9 cellular contexts compared by ENCODE assay signal in genomic region chr17:32927201-32927723, GRCh38. TPM values are rescaled to one million over a fixed set of nuclear protein-coding genes. Genes with fewer than 3 reads are reported as not detected.
DNase-seq lines count a peak whose midpoint lies in the region; ATAC-seq and TF ChIP-seq lines count a peak whose summit lies in the region.
"Had no signal": no experiment of that assay in that cellular context is flagged by ENCODE, and none has a peak within 500 bp of the region (broad histone marks: within the 10 kb centered on the region; RNA-seq: fewer than 3 reads in every experiment).

No MANE protein-coding gene starts in this region.

- H4K20me1 ChIP-seq in GM23338 (replicated peaks; ENCODE audit: insufficient read depth) = peaks cover 3% of the 10 kb centered on the region; the same call in 1 of the 2 replicates

- H3K27me3 Mint-ChIP-seq in GM23338 (ENCODE audit: insufficient read depth, low read depth, poor library complexity) (peaks cover 2% of the 10 kb centered on the region), WTC11 (ENCODE audit: low read depth) (peaks cover 5% of the 10 kb centered on the region; the same call in 1 of the 2 replicates)

- no peak; the same call in 2 of the 3 replicates for ATAC-seq in GM23338
- ATAC-seq in WTC11 = peak; percentile 11
- no peak for ATAC-seq in GM21423 (IDR thresholded peaks at IDR 0.05; ENCODE audit: unreplicated experiment)
- no peak for ATAC-seq in GM19324 (IDR thresholded peaks at IDR 0.05; ENCODE audit: low FRiP score, unreplicated experiment)
- no peak for ATAC-seq in GM19395 (IDR thresholded peaks at IDR 0.05; ENCODE audit: unreplicated experiment)

- no peak for DNase-seq in GM23338 (ENCODE audit: low spot score)
- no peak for DNase-seq in WTC11 (ENCODE audit: low spot score)
- DNase-seq in iPS DF 6.9 (ENCODE audit: low read depth, low spot score) = no peak
- no peak for DNase-seq in skeletal muscle cell (ENCODE audit: low read depth)
- no peak for DNase-seq in NOMO-1 treated with DMSO at 0.1 percent for 48 hours (lab: John Stamatoyannopoulos, UW; ENCODE audit: unreplicated experiment)
- DNase-seq: activated CD4-positive, alpha-beta T cell treated with anti-CD3 and anti-CD28 coated beads, Interleukin-2, amount 50 U/mL, for 1 hour had no signal

- H3K9me3 ChIP-seq in iPS DF 6.9 (ENCODE audit: control insufficient read depth, insufficient read depth, low read length) = no peaks in the 10 kb centered on the region

- WGBS in iPS DF 6.9 (ENCODE audit: insufficient coverage, insufficient read length) = no CpG with 5 or more reads among the region's 11 CpGs

- peak overlapping the region; percentile 93 for H2AFZ ChIP-seq in GM23338

- H3K9me3 Mint-ChIP-seq in GM23338 (peaks cover 3% of the 10 kb centered on the region; the same call in 2 of the 3 replicates), WTC11 (peaks cover 14% of the 10 kb centered on the region)

- peak overlapping the region; percentile 82 for H3K4me2 ChIP-seq in GM23338

- peaks cover 6% of the 10 kb centered on the region for H3F3A ChIP-seq in GM23338 (replicated peaks; ENCODE audit: low read depth)

- H3K27ac Mint-ChIP-seq in GM23338 (no peak overlapping the region), WTC11 (peak overlapping the region; percentile 64; the same call in 1 of the 2 replicates)

- CTCF ChIA-PET in WTC11 (lab: Charles Lee) = interaction anchor here (1.0 to 3.0 kb wide), 5 partner anchors 10 to 144 kb away, joined by 4 to 26 read pairs (median 11); partner anchors contain the start of gene MYO1D

- no peak overlapping the region for H3K27ac ChIP-seq in GM23338 (ENCODE audit: low read depth)
- H3K27ac ChIP-seq in iPS DF 6.9 (ENCODE audit: low read length) = no peak overlapping the region

- H3K27me3 ChIP-seq in GM23338 (ENCODE audit: insufficient read depth) (peaks cover 11% of the 10 kb centered on the region), iPS DF 6.9 (ENCODE audit: control insufficient read depth, insufficient read depth, low read length) (no peaks in the 10 kb centered on the region)

- peaks cover 15% of the 10 kb centered on the region for H3K79me2 ChIP-seq in GM23338 (replicated peaks; ENCODE audit: insufficient read depth)

- POLR2A ChIA-PET in WTC11 (lab: Charles Lee) = interaction anchor here (2.3 kb wide), 1 partner anchor 50 kb away, joined by 7 read pairs; the partner anchor contains the start of gene MYO1D

- H3K4me3 Mint-ChIP-seq in GM23338 (peak overlapping the region; percentile 81), WTC11 (peak overlapping the region; percentile 77)

- H3K4me1 Mint-ChIP-seq in GM23338 (peaks cover 8% of the 10 kb centered on the region; the same call in 1 of the 3 replicates), WTC11 (peaks cover 12% of the 10 kb centered on the region)

- H3K36me3 Mint-ChIP-seq in GM23338 (ENCODE audit: low read depth) (peaks cover 11% of the 10 kb centered on the region; the same call in 2 of the 3 replicates), WTC11 (peaks cover 9% of the 10 kb centered on the region)

- peak overlapping the region; percentile 71 for H3K4me3 ChIP-seq in GM23338
- peak overlapping the region; percentile 86; the same call in 1 of the 2 replicates for H3K4me3 ChIP-seq in iPS DF 6.9 (ENCODE audit: low read length)
- H3K4me3 ChIP-seq in skeletal muscle cell (ENCODE audit: low read depth, low read length) = peak overlapping the region; percentile 69

- no peak for TF ChIP-seq CTCF in GM23338 (conservative IDR thresholded peaks at IDR 0.05; ENCODE audit: low read depth in 2 of 2)
- TF ChIP-seq CTCF in WTC11 (IDR thresholded peaks at IDR 0.05) = no peak

- H3K36me3 ChIP-seq in GM23338 (ENCODE audit: insufficient read depth) (peaks cover 4% of the 10 kb centered on the region; the same call in 1 of the 2 replicates), iPS DF 6.9 (ENCODE audit: control insufficient read depth, insufficient read depth, low read length) (0 out of 2 replicates have a peak, but pooled peaks cover 2% of the 10 kb centered on the region)

- H3K9me2 ChIP-seq in GM23338 (ENCODE audit: insufficient read depth) = peaks cover 10% of the 10 kb centered on the region

- H3K4me1 ChIP-seq in GM23338 (ENCODE audit: insufficient read depth) (peaks cover 25% of the 10 kb centered on the region), iPS DF 6.9 (ENCODE audit: control insufficient read depth, insufficient read depth, low read length) (peaks cover 8% of the 10 kb centered on the region)

TF ChIP-seq in GM23338, 12 proteins besides CTCF, POLR2A, EP300 and RAD21 (continues in another document):
- TF ChIP-seq CREB1 (CRISPR knock-in tag; IDR thresholded peaks at IDR 0.05; ENCODE audit: low read depth) (no peak), EZH2 (IDR thresholded peaks at IDR 0.05; ENCODE audit: low read depth, unreplicated experiment) (no peak), POLR2AphosphoS5 (IDR thresholded peaks at IDR 0.05; ENCODE audit: low read depth) (no peak), ZNF331 (CRISPR knock-in tag; IDR thresholded peaks at IDR 0.05; ENCODE audit: low read depth) (no peak), JUNB (IDR thresholded peaks at IDR 0.05; ENCODE audit: unreplicated experiment) (no peak), ETS1 (IDR thresholded peaks at IDR 0.05) (no peak), NANOG (IDR thresholded peaks at IDR 0.05; ENCODE audit: borderline replicate concordance) (no peak), ZNF114 (CRISPR knock-in tag; IDR thresholded peaks at IDR 0.05) (no peak)

TF ChIP-seq in WTC11, 78 proteins besides CTCF, POLR2A, EP300 and RAD21 (continues in another document):
- TF ChIP-seq JAZF1 (CRISPR knock-in tag; IDR thresholded peaks at IDR 0.05) (no peak), MXD4 (CRISPR knock-in tag; IDR thresholded peaks at IDR 0.05; ENCODE audit: borderline replicate concordance) (no peak), MLX (CRISPR knock-in tag; IDR thresholded peaks at IDR 0.05) (no peak), NR2C2 (CRISPR knock-in tag; IDR thresholded peaks at IDR 0.05) (no peak), ZNF232 (CRISPR knock-in tag; IDR thresholded peaks at IDR 0.05) (no peak), MYBL2 (CRISPR knock-in tag; IDR thresholded peaks at IDR 0.05) (no peak), ZNF532 (CRISPR knock-in tag; IDR thresholded peaks at IDR 0.05; ENCODE audit: borderline replicate concordance) (no peak), GTF2I (CRISPR knock-in tag; conservative IDR thresholded peaks at IDR 0.05) (no peak), EMX1 (CRISPR knock-in tag; IDR thresholded peaks at IDR 0.05) (no peak), ATF2 (CRISPR knock-in tag; IDR thresholded peaks at IDR 0.05; ENCODE audit: borderline replicate concordance, low read depth) (no peak), NFE2L1 (CRISPR knock-in tag; IDR thresholded peaks at IDR 0.05) (no peak)

RNA-seq across cellular contexts. Expression of gene TMEM98, which starts 0.7 kb away (rescaled TPM):
- 85.4 and 94.8 TPM in 2 replicates for total RNA-seq in GM23338 (2014; rRNA removed; shearing (Covaris generic))
- polyA plus RNA-seq in GM23338 (2016; fragmentation: Nextera tagmentation; extraction: Ambion mirVana) = 54.5 and 60.4 TPM in 2 replicates
- total RNA-seq in WTC11 (2021) = 66.0 to 70.3 TPM (median 69.8 TPM) in 3 replicates

RNA-seq across cellular contexts. Expression of gene MYO1D, which starts 50.3 kb away (rescaled TPM):
- 28.6 and 29.9 TPM in 2 replicates for total RNA-seq in GM23338 (2014; rRNA removed; shearing (Covaris generic))
- 8.5 and 8.6 TPM in 2 replicates for polyA plus RNA-seq in GM23338 (2016; fragmentation: Nextera tagmentation; extraction: Ambion mirVana)
- 26.5 to 29.9 TPM (median 28.9 TPM) in 3 replicates for total RNA-seq in WTC11 (2021)
